18 cellular contexts compared by ENCODE assay signal in the genomic region with DNA sequence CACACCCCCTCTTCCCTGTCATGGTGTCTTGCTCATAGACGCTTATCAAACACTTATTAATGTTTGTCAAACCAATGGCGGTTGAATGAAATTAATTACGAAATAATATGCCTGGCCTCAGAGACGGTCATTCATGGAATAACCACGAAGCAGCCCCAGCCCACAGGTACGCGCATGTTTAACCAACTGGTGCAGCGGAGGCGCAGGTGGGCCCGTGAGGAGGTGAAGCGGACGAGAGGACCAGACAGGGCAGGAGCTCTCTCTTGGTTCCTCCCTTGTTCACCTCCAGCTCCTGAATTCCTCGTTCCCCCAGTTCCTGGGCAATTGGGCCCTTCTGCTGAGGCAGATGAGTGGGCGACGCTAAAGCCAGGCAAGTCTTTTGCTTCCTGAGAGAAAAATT.
"Had no signal": no experiment of that assay in that cellular context is flagged by ENCODE, and none has a peak within 500 bp of the region (broad histone marks: within the 10 kb centered on the region; RNA-seq: fewer than 3 reads in every experiment).

No MANE protein-coding gene starts in this region.

- H3K9me3 Mint-ChIP-seq: activated CD4-positive, alpha-beta memory T cell treated with anti-CD3 and anti-CD28 coated beads for 36 hours; activated naive CD4-positive, alpha-beta T cell treated with anti-CD3 and anti-CD28 coated beads, Interleukin-2, amount 50 U/mL, for 24 hours; central memory CD8-positive, alpha-beta T cell; natural killer cell treated with Interleukin-12 subunit alpha and Interleukin-12 subunit beta and Interleukin-15 and Interleukin-18, amount 100 ng/mL, for 72 hours; stimulated activated memory B cell treated with anti-CD40 and anti-IgM and Interleukin-4, amounts not matched to agents 10 μg/mL and 1 μg/mL and 100 μg/mL, for 72 hours had no signal

- H3K36me3 Mint-ChIP-seq: activated CD4-positive, alpha-beta memory T cell treated with anti-CD3 and anti-CD28 coated beads for 36 hours; activated CD8-positive, alpha-beta memory T cell treated with anti-CD3 and anti-CD28 coated beads, Interleukin-2, amount 10 ng/mL, durations not matched to agents 7 days and 5 days; activated naive CD4-positive, alpha-beta T cell treated with anti-CD3 and anti-CD28 coated beads, Interleukin-2, amount 50 U/mL, for 24 hours; natural killer cell treated with Interleukin-12 subunit alpha and Interleukin-12 subunit beta and Interleukin-15 and Interleukin-18, amount 100 ng/mL, for 72 hours; stimulated activated memory B cell treated with anti-CD40 and anti-IgM and Interleukin-4, amounts not matched to agents 10 μg/mL and 1 μg/mL and 100 μg/mL, for 72 hours had no signal

- H3K27ac ChIP-seq: foreskin keratinocyte had no signal

- H3K27me3 ChIP-seq: foreskin keratinocyte had no signal

- H3K4me1 Mint-ChIP-seq: activated CD4-positive, alpha-beta T cell treated with anti-CD3 and anti-CD28 coated beads for 36 hours; activated CD8-positive, alpha-beta memory T cell treated with anti-CD3 and anti-CD28 coated beads, Interleukin-2, amount 10 ng/mL, durations not matched to agents 7 days and 5 days; activated naive CD4-positive, alpha-beta T cell treated with anti-CD3 and anti-CD28 coated beads, Interleukin-2, amount 50 U/mL, for 24 hours; central memory CD8-positive, alpha-beta T cell; stimulated activated memory B cell treated with anti-CD40 and anti-IgM and Interleukin-4, amounts not matched to agents 10 μg/mL and 1 μg/mL and 100 μg/mL, for 72 hours had no signal

- ATAC-seq: activated CD4-positive, alpha-beta T cell treated with anti-CD3 and anti-CD28 coated beads for 36 hours; activated CD8-positive, alpha-beta memory T cell treated with anti-CD3 and anti-CD28 coated beads, Interleukin-2, amount 10 ng/mL, durations not matched to agents 7 days and 5 days; foreskin keratinocyte; left lobe of liver; natural killer cell treated with Interleukin-12 subunit alpha and Interleukin-12 subunit beta and Interleukin-15 and Interleukin-18, amount 100 ng/mL, for 72 hours; stimulated activated memory B cell treated with anti-CD40 and anti-IgM and Interleukin-4, amounts not matched to agents 10 μg/mL and 1 μg/mL and 100 μg/mL, for 72 hours; T-helper 17 cell had no signal

- H3K27ac Mint-ChIP-seq: activated CD4-positive, alpha-beta memory T cell treated with anti-CD3 and anti-CD28 coated beads for 36 hours; activated CD4-positive, alpha-beta T cell treated with anti-CD3 and anti-CD28 coated beads for 36 hours; activated CD8-positive, alpha-beta memory T cell treated with anti-CD3 and anti-CD28 coated beads, Interleukin-2, amount 10 ng/mL, durations not matched to agents 7 days and 5 days; activated naive CD4-positive, alpha-beta T cell treated with anti-CD3 and anti-CD28 coated beads, Interleukin-2, amount 50 U/mL, for 24 hours; natural killer cell treated with Interleukin-12 subunit alpha and Interleukin-12 subunit beta and Interleukin-15 and Interleukin-18, amount 100 ng/mL, for 72 hours; progenitor cell of endocrine pancreas; stimulated activated memory B cell treated with anti-CD40 and anti-IgM and Interleukin-4, amounts not matched to agents 10 μg/mL and 1 μg/mL and 100 μg/mL, for 72 hours; T-helper 17 cell had no signal

- DNase-seq: activated CD4-positive, alpha-beta memory T cell treated with anti-CD3 and anti-CD28 coated beads for 36 hours; activated CD4-positive, alpha-beta T cell treated with anti-CD3 and anti-CD28 coated beads for 36 hours; activated CD8-positive, alpha-beta memory T cell treated with anti-CD3 and anti-CD28 coated beads, Interleukin-2, amount 10 ng/mL, durations not matched to agents 7 days and 5 days; activated T-cell treated with anti-CD3 and anti-CD28 coated beads, Interleukin-2, amount 50 U/mL, for 1 hour; cortex of kidney; effector CD4-positive, alpha-beta T cell; foreskin keratinocyte; head of caudate nucleus; mesenchymal stem cell; occipital lobe; T-helper 17 cell; trophoblast cell had no signal

- H3K4me3 Mint-ChIP-seq: activated CD4-positive, alpha-beta memory T cell treated with anti-CD3 and anti-CD28 coated beads for 36 hours; activated CD4-positive, alpha-beta T cell treated with anti-CD3 and anti-CD28 coated beads for 36 hours; activated CD8-positive, alpha-beta memory T cell treated with anti-CD3 and anti-CD28 coated beads, Interleukin-2, amount 10 ng/mL, durations not matched to agents 7 days and 5 days; activated naive CD4-positive, alpha-beta T cell treated with anti-CD3 and anti-CD28 coated beads, Interleukin-2, amount 50 U/mL, for 24 hours; central memory CD8-positive, alpha-beta T cell; natural killer cell treated with Interleukin-12 subunit alpha and Interleukin-12 subunit beta and Interleukin-15 and Interleukin-18, amount 100 ng/mL, for 72 hours; stimulated activated memory B cell treated with anti-CD40 and anti-IgM and Interleukin-4, amounts not matched to agents 10 μg/mL and 1 μg/mL and 100 μg/mL, for 72 hours; T-helper 17 cell had no signal

- H3K4me1 ChIP-seq: foreskin keratinocyte had no signal

- H3K27me3 Mint-ChIP-seq: activated CD4-positive, alpha-beta T cell treated with anti-CD3 and anti-CD28 coated beads for 36 hours; progenitor cell of endocrine pancreas had no signal
